ENCODE assay signal across 20 cellular contexts in genomic region chr2:17476820-17477219, GRCh38. TPM values are rescaled to one million over a fixed set of nuclear protein-coding genes. Genes with fewer than 3 reads are reported as not detected.
A peak's percentile ranks its signal among the peaks of the same experiment; 100 is the strongest.
DNase-seq lines count a peak whose midpoint lies in the region; ATAC-seq and TF ChIP-seq lines count a peak whose summit lies in the region.
"Had no signal": no experiment of that assay in that cellular context is flagged by ENCODE, and none has a peak within 500 bp of the region (broad histone marks: within the 10 kb centered on the region; RNA-seq: fewer than 3 reads in every experiment).

No MANE protein-coding gene starts in this region.

- no peak overlapping the region for H3K27ac ChIP-seq in liver (ENCODE audit: low read depth in 1 of 2, low read length in 2 of 2)
- H3K27ac ChIP-seq: BLaER1 treated with 17β-estradiol and CSF1 and Interleukin-3, amounts not matched to agents 10 nM and 100 nM; SK-N-MC had no signal

- H3K4me1 ChIP-seq in liver (ENCODE audit: control insufficient read depth in 4 of 4, insufficient read depth in 4 of 4, low read length in 3 of 4): peaks cover 5 to 19% (median 6%) of the 10 kb centered on the region in 4 donors

- no peak for ATAC-seq in GM19351 (IDR thresholded peaks at IDR 0.05; ENCODE audit: unreplicated experiment)

- no peaks in the 10 kb centered on the region for H3K27me3 ChIP-seq in MG63
- H3K27me3 ChIP-seq in liver (ENCODE audit: control insufficient read depth in 4 of 4, insufficient read depth in 4 of 4, low read length in 3 of 4): no peaks in the 10 kb centered on the region
- H3K27me3 ChIP-seq in H7 (ENCODE audit: control insufficient read depth, insufficient read depth, low read length): no peaks in the 10 kb centered on the region
- H3K27me3 ChIP-seq: BLaER1 treated with 17β-estradiol and CSF1 and Interleukin-3, amounts not matched to agents 10 nM and 100 nM had no signal

- H3K9ac ChIP-seq in liver (ENCODE audit: low read depth in 1 of 2, low read length in 2 of 2): no peak overlapping the region
- H3K9ac ChIP-seq: BLaER1 treated with 17β-estradiol and CSF1 and Interleukin-3, amounts not matched to agents 10 nM and 100 nM had no signal

- 30% methylated on average over 2 of the region's 2 CpGs for WGBS in liver

- TF ChIP-seq CTCF in fibroblast of villous mesenchyme (IDR thresholded peaks at IDR 0.05; ENCODE audit: insufficient read depth, low read depth, low read length) (no peak), liver (IDR thresholded peaks at IDR 0.05; ENCODE audit: low read depth, low read length, missing input control) (no peak)

- H3K9me3 ChIP-seq in MG63 (no peaks in the 10 kb centered on the region; the same call in 1 of the 2 replicates), liver (ENCODE audit: control insufficient read depth in 4 of 4, low read length in 3 of 4) (no peaks in the 10 kb centered on the region)
- H3K9me3 ChIP-seq: BLaER1 treated with 17β-estradiol and CSF1 and Interleukin-3, amounts not matched to agents 10 nM and 100 nM had no signal

- peak; percentile 22 to 31 for TF ChIP-seq RAD21 in liver (IDR thresholded peaks at IDR 0.05)

- DNase-seq in MG63: peak; percentile 1
- peak; percentile 21 for DNase-seq in amniotic epithelial cell (ENCODE audit: low read depth)
- peak; percentile 82 for DNase-seq in fibroblast of villous mesenchyme (ENCODE audit: low read depth)
- no peak for DNase-seq in germinal center (ENCODE audit: low spot score)
- DNase-seq in hippocampal formation (lab: John Stamatoyannopoulos, UW): no peak
- no peak for DNase-seq in H7
- DNase-seq: ACHN; CD4-positive, alpha-beta memory T cell; DND-41; Karpas-422; NCI-H1417; NCI-H1694 treated with DMSO at 0.1 percent for 48 hours; NCI-H446; NCI-H526; SHP77 treated with DMSO at 0.1 percent for 48 hours had no signal

- H3K36me3 ChIP-seq in MG63: no peaks in the 10 kb centered on the region
- H3K36me3 ChIP-seq in liver (ENCODE audit: control insufficient read depth in 4 of 4, insufficient read depth in 3 of 4, low read depth in 1 of 4, low read length in 3 of 4): no peaks in the 10 kb centered on the region
- H3K36me3 ChIP-seq in H7 (replicated peaks; ENCODE audit: control insufficient read depth, insufficient read depth, low read length): no peaks in the 10 kb centered on the region
- H3K36me3 ChIP-seq: BLaER1 treated with 17β-estradiol and CSF1 and Interleukin-3, amounts not matched to agents 10 nM and 100 nM had no signal

- H3K4me3 ChIP-seq in MG63: no peak overlapping the region
- H3K4me3 ChIP-seq in fibroblast of villous mesenchyme (ENCODE audit: low read depth, low read length): no peak overlapping the region
- H3K4me3 ChIP-seq in liver (ENCODE audit: low read depth in 1 of 3, low read length in 3 of 3): no peak overlapping the region
- no peak overlapping the region for H3K4me3 ChIP-seq in H7 (ENCODE audit: insufficient read depth, low read depth, low read length)
- H3K4me3 ChIP-seq: BLaER1 treated with 17β-estradiol and CSF1 and Interleukin-3, amounts not matched to agents 10 nM and 100 nM; SK-N-MC had no signal

TF ChIP-seq in liver, 16 proteins besides CTCF, POLR2A, EP300 and RAD21:
- peak; percentile 5 to 45 for TF ChIP-seq RXRA (IDR thresholded peaks at IDR 0.05)
- no peak for TF ChIP-seq NR2F2 (IDR thresholded peaks at IDR 0.05)
- TF ChIP-seq HNF4A (conservative IDR thresholded peaks at IDR 0.05): peak in 1 of 2 donors; percentile 60

RNA-seq across cellular contexts. Expression of gene RAD51AP2, which starts 41.4 kb away (rescaled TPM):
- total RNA-seq in MG63 (2014; rRNA removed; shearing (Covaris generic); ENCODE audit: low replicate concordance): not detected in 2 replicates
- under 0.01 TPM in 2 replicates for total RNA-seq in fibroblast of villous mesenchyme
- total RNA-seq in liver: under 1 TPM; 0.14 to 0.25 TPM
- polyA plus RNA-seq in liver: under 1 TPM; 0.02 to 0.08 TPM
- total RNA-seq in H7 (2014; rRNA removed; shearing (Covaris generic)): 0.10 and 0.15 TPM in 2 replicates
- total RNA-seq: CD4-positive, alpha-beta memory T cell; M059J had no signal
- polyA plus RNA-seq: CD4-positive, alpha-beta memory T cell had no signal

Comparison
In these comparisons a context has a peak if more than half of its experiments do, and no peak if none do; other contexts are left out.
1. DNase-seq: peak in MG63 (single experiment), amniotic epithelial cell (single experiment) and fibroblast of villous mesenchyme (single experiment); none in germinal center (single experiment), hippocampal formation (0 of 2) and H7 (single experiment).